8 cellular contexts compared by ENCODE assay signal in the genomic region with DNA sequence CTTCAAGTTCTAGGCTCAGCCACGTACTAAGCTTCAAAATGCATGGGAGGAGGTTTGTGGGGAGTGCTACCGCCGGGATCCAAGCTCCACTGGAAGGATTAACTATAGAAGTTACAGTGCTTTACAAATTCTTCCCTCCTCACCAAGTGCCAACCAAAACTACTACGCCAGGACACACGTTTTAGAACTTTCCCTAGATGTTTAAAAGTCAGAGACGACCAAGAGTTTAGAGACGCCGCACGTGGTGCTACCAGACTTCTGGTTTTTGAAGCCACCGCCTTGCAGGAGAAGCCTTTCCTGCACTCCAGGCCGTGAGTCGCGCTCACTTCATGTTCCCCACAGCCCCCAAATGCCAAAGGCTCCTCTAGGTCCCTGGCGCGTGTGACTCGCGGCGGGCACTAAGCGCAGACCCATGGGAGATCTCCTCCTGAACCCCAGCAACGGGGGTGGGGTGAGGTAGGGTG. TPM values are rescaled to one million over a fixed set of nuclear protein-coding genes. Genes with fewer than 3 reads are reported as not detected.
A peak's percentile ranks its signal among the peaks of the same experiment; 100 is the strongest.
DNase-seq lines count a peak whose midpoint lies in the region; ATAC-seq and TF ChIP-seq lines count a peak whose summit lies in the region.

No MANE protein-coding gene starts in this region.

- H3K27ac ChIP-seq in ovary: peak overlapping the region; percentile 88 to 89

- H3K4me2 ChIP-seq in Loucy (ENCODE audit: low read depth, low read length, poor library complexity, severe bottlenecking): peak overlapping the region; percentile 79

- no peak for TF ChIP-seq CTCF in Loucy (conservative IDR thresholded peaks at IDR 0.05; ENCODE audit: low read length)
- TF ChIP-seq CTCF in ovary (IDR thresholded peaks at IDR 0.05): no peak

- H3F3A ChIP-seq in Loucy (ENCODE audit: low read depth): no peaks in the 10 kb centered on the region

- H4K20me1 ChIP-seq in Loucy (ENCODE audit: insufficient read depth, low read length, poor library complexity, severe bottlenecking): peaks cover 22% of the 10 kb centered on the region

- H3K4me3 ChIP-seq in Loucy (ENCODE audit: low read length, poor library complexity, severe bottlenecking) (peak overlapping the region; percentile 94), ovary (peak overlapping the region; percentile 74)

- H3K9me3 ChIP-seq in Loucy (ENCODE audit: insufficient read depth, low read depth, low read length) (no peaks in the 10 kb centered on the region), ovary (no peaks in the 10 kb centered on the region)

- H3K27me3 ChIP-seq in Loucy (ENCODE audit: insufficient read depth, low read length, poor library complexity, severe bottlenecking): no peaks in the 10 kb centered on the region
- H3K27me3 ChIP-seq in ovary: no peaks in the 10 kb centered on the region

- peak; percentile 19 for ATAC-seq in Right ventricle myocardium superior (ENCODE audit: poor library complexity)

- H2AFZ ChIP-seq in Loucy (ENCODE audit: low read length): peak overlapping the region; percentile 77

- peaks cover 13% of the 10 kb centered on the region for H3K4me1 ChIP-seq in Loucy (ENCODE audit: insufficient read depth, low read length, poor library complexity, severe bottlenecking)
- H3K4me1 ChIP-seq in ovary (ENCODE audit: insufficient read depth): peaks cover 1% of the 10 kb centered on the region

- no peaks in the 10 kb centered on the region for H3K9me2 ChIP-seq in Loucy (replicated peaks; ENCODE audit: low read depth, low read length)

- peaks cover 70% of the 10 kb centered on the region for H3K79me2 ChIP-seq in Loucy (ENCODE audit: insufficient read depth, low read length)

- TF ChIP-seq EP300 in ovary (IDR thresholded peaks at IDR 0.05): no peak

- TF ChIP-seq POLR2A in ovary (IDR thresholded peaks at IDR 0.05): no peak

- peak overlapping the region; percentile 96 for H3K9ac ChIP-seq in Loucy (ENCODE audit: low read depth, low read length, poor library complexity, severe bottlenecking)

- intact Hi-C loops in Right ventricle myocardium superior (cut with DNase I): no loop called here
- intact Hi-C loops in ovary (cut with DNase I): no loop called here

- H3K36me3 ChIP-seq in Loucy (ENCODE audit: insufficient read depth, low read length) (no peaks in the 10 kb centered on the region), ovary (no peaks in the 10 kb centered on the region)

- DNase-seq in activated CD4-positive, alpha-beta T cell treated with anti-CD3 and anti-CD28 coated beads for 48 hours: peak; percentile 34
- no peak for DNase-seq in activated CD4-positive, alpha-beta T cell treated with anti-CD3 and anti-CD28 coated beads for 1 hour
- peak; percentile 27 for DNase-seq in activated naive CD4-positive, alpha-beta T cell treated with anti-CD3 and anti-CD28 coated beads, Interleukin-2, amount 50 U/mL, for 16 hours
- peak; percentile 50 for DNase-seq in Right ventricle myocardium superior
- DNase-seq in ovary: peak in 2 of 5 donors; percentile 49 to 52
- DNase-seq in midbrain (lab: John Stamatoyannopoulos, UW): no peak
- no peak for DNase-seq in pons (ENCODE audit: low spot score)

- 0% methylated on average over 20 of the region's 20 CpGs for WGBS in ovary, 3 donors

RNA-seq across cellular contexts. Expression of gene SNU13, which starts 0.7 kb away (rescaled TPM):
- total RNA-seq in Right ventricle myocardium superior (193 TPM), ovary (100 to 1,000 TPM in 6 of 7 donors, 10 to 100 TPM in 1; 88.1 to 188 (median 129) TPM)
- 100 to 1,000 TPM; 117 to 131 TPM for polyA plus RNA-seq in ovary

RNA-seq across cellular contexts. Expression of gene MEI1, which starts 11.4 kb away (rescaled TPM):
- total RNA-seq in Right ventricle myocardium superior (not detected), ovary (1 to 10 TPM in 4 of 7 donors, under 1 TPM in 3; 0.25 to 2.1 (median 1.0) TPM)
- 1 to 10 TPM; 1.1 to 2.6 TPM for polyA plus RNA-seq in ovary

Comparison
In these comparisons a context has a peak if more than half of its experiments do, and no peak if none do; other contexts are left out.
1. DNase-seq: peak in activated CD4-positive, alpha-beta T cell treated with anti-CD3 and anti-CD28 coated beads for 48 hours (single experiment), activated naive CD4-positive, alpha-beta T cell treated with anti-CD3 and anti-CD28 coated beads, Interleukin-2, amount 50 U/mL, for 16 hours (single experiment) and Right ventricle myocardium superior (single experiment); none in activated CD4-positive, alpha-beta T cell treated with anti-CD3 and anti-CD28 coated beads for 1 hour (single experiment), midbrain (single experiment) and pons (single experiment).